ENCODE assay signal across 8 cellular contexts in the genomic region with DNA sequence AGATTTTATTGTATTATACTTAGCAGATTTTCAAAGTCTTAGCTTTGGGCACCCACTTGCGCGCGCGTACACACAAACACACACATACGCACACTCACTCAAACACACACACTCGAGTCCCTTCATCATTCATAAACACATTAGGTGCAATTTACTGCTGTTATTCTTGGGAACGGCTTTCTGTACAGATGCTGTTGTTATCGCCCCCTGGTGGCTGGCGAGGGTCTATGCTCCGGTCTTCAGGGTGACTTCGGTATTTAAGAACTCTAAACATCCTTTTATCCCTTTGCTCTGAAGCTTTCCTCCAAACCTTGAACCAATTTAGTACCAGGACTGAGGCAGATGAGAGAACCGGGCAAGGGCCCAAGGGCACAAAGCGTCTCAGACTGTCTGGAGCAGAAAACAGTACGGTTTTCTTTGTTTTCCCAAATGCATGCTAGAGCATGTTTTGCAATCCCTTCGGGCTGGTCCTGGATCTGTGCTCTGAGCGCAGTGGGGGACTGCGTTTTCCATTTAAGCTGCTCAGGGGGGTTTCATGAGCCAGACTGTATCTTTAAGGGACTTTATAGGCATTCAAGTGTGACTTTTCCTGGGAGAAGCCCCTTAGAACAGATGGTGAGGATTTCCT. TPM values are rescaled to one million over a fixed set of nuclear protein-coding genes. Genes with fewer than 3 reads are reported as not detected.
DNase-seq lines count a peak whose midpoint lies in the region; ATAC-seq, FAIRE-seq and TF ChIP-seq lines count a peak whose summit lies in the region.

No MANE protein-coding gene starts in this region.

- in situ Hi-C loops in Panc1 (cut with HindIII; ENCODE audit: low pct_unique_long_range_greater_than_20kb, low sequenced_read_pairs): no loop called here

- H3K4me1 Mint-ChIP-seq in activated naive CD4-positive, alpha-beta T cell treated with anti-CD3 and anti-CD28 coated beads, Interleukin-2, amount 10 ng/mL, durations not matched to agents 7 days and 5 days: peaks cover 8% of the 10 kb centered on the region
- H3K4me1 Mint-ChIP-seq in glutamatergic neuron (ENCODE audit: low read depth, unreplicated experiment): peaks cover 8% of the 10 kb centered on the region

- no peak overlapping the region for H3K27ac Mint-ChIP-seq in activated naive CD4-positive, alpha-beta T cell treated with anti-CD3 and anti-CD28 coated beads, Interleukin-2, amount 10 ng/mL, durations not matched to agents 7 days and 5 days
- no peak overlapping the region for H3K27ac Mint-ChIP-seq in glutamatergic neuron (ENCODE audit: unreplicated experiment)

- CTCF ChIA-PET in Panc1 (lab: Charles Lee): no interaction called here
- CTCF ChIA-PET in activated naive CD4-positive, alpha-beta T cell treated with anti-CD3 and anti-CD28 coated beads, Interleukin-2, amount 10 ng/mL, durations not matched to agents 7 days and 5 days (lab: Charles Lee): interaction anchor here (1.0 to 1.7 kb wide), 4 partner anchors 31 to 623 kb away, joined by 3 to 7 read pairs (median 4); no protein-coding TSS in a partner anchor

- H3K27me3 ChIP-seq in Panc1 (ENCODE audit: control insufficient read depth, insufficient read depth, low read length): no peaks in the 10 kb centered on the region

- no peak for FAIRE-seq in D721Med (lab: Jason Lieb, UNC)

- H3K9me3 ChIP-seq in Panc1 (ENCODE audit: control insufficient read depth, insufficient read depth, low read depth, low read length): no peaks in the 10 kb centered on the region

- peak overlapping the region; percentile 64; the same call in 1 of the 2 replicates for H3K27ac ChIP-seq in Panc1 (ENCODE audit: low read length)

- H3K4me3 ChIP-seq in Panc1 (ENCODE audit: low read depth in 2 of 2, low read length in 2 of 2): no peak overlapping the region

- no peaks in the 10 kb centered on the region for H3K9me3 Mint-ChIP-seq in activated naive CD4-positive, alpha-beta T cell treated with anti-CD3 and anti-CD28 coated beads, Interleukin-2, amount 10 ng/mL, durations not matched to agents 7 days and 5 days
- H3K9me3 Mint-ChIP-seq in glutamatergic neuron (ENCODE audit: unreplicated experiment): peaks cover 6% of the 10 kb centered on the region

- POLR2A ChIA-PET in Panc1 (lab: Charles Lee): no interaction called here

- BruUV-seq in Panc1 (replicated peaks; lab: Mats Ljungman, UMichigan): no TSS peak

- intact Hi-C loops in Panc1 (cut with micrococcal nuclease; ENCODE audit: unreplicated experiment): loop anchor here (1.0 to 5.0 kb wide), 2 partner anchors 245 to 315 kb away; no protein-coding TSS in a partner anchor

- peaks cover 74% of the 10 kb centered on the region for H3K27me3 Mint-ChIP-seq in activated naive CD4-positive, alpha-beta T cell treated with anti-CD3 and anti-CD28 coated beads, Interleukin-2, amount 10 ng/mL, durations not matched to agents 7 days and 5 days
- peaks cover 16% of the 10 kb centered on the region for H3K27me3 Mint-ChIP-seq in glutamatergic neuron (ENCODE audit: unreplicated experiment)

- H3K4me1 ChIP-seq in Panc1 (ENCODE audit: control insufficient read depth, insufficient read depth, low read length): peaks cover 6% of the 10 kb centered on the region

- H3K36me3 ChIP-seq in Panc1 (ENCODE audit: control insufficient read depth, insufficient read depth, low read length): no peaks in the 10 kb centered on the region

- TF ChIP-seq CTCF in D721Med (IDR thresholded peaks at IDR 0.05; ENCODE audit: insufficient read depth, missing control alignments) (peak; percentile 92), Panc1 (IDR thresholded peaks at IDR 0.05) (peak; percentile 92), glutamatergic neuron (IDR thresholded peaks at IDR 0.05; ENCODE audit: partially characterized antibody, unreplicated experiment) (peak; percentile 97)

- no peak overlapping the region for H3K4me3 Mint-ChIP-seq in activated naive CD4-positive, alpha-beta T cell treated with anti-CD3 and anti-CD28 coated beads, Interleukin-2, amount 10 ng/mL, durations not matched to agents 7 days and 5 days
- peak overlapping the region; percentile 44 for H3K4me3 Mint-ChIP-seq in glutamatergic neuron (ENCODE audit: unreplicated experiment)

- ATAC-seq in GM19452 (IDR thresholded peaks at IDR 0.05; ENCODE audit: unreplicated experiment) (peak; percentile 84), Panc1 (peak; percentile 44; the same call in 1 of the 2 replicates), HG03108 (IDR thresholded peaks at IDR 0.05; ENCODE audit: unreplicated experiment) (no peak)

- DNase-seq in D721Med (ENCODE audit: insufficient read length, low spot score): no peak
- DNase-seq in HT-29 (ENCODE audit: low spot score): peak; percentile 73
- peak; percentile 69 for DNase-seq in Panc1 (ENCODE audit: low read depth, low spot score)
- DNase-seq in activated naive CD4-positive, alpha-beta T cell treated with anti-CD3 and anti-CD28 coated beads, Interleukin-2, amount 10 ng/mL, durations not matched to agents 7 days and 5 days: peak; percentile 69
- DNase-seq in glutamatergic neuron: peak; percentile 85
- peak; percentile 75 for DNase-seq in pons (ENCODE audit: low spot score)

- H3K36me3 Mint-ChIP-seq in activated naive CD4-positive, alpha-beta T cell treated with anti-CD3 and anti-CD28 coated beads, Interleukin-2, amount 10 ng/mL, durations not matched to agents 7 days and 5 days: no peaks in the 10 kb centered on the region
- no peaks in the 10 kb centered on the region for H3K36me3 Mint-ChIP-seq in glutamatergic neuron (ENCODE audit: unreplicated experiment)

RNA-seq across cellular contexts. Expression of a gene that starts 1.7 kb away (rescaled TPM):
- not detected in 2 replicates for total RNA-seq in HT-29 (2014; rRNA removed; shearing (Covaris generic))
- total RNA-seq in Panc1 (2021; ENCODE audit: unreplicated experiment) (26.4 TPM), glutamatergic neuron (ENCODE audit: unreplicated experiment) (11.5 TPM)
- polyA plus RNA-seq in Panc1 (2012; ENCODE audit: insufficient read length): 30.5 TPM

Comparison
In these comparisons a context has a peak if more than half of its experiments do, and no peak if none do; other contexts are left out.
1. RNA of a gene that starts 1.7 kb away (total RNA-seq): 26.4 TPM in Panc1 (single experiment) and 11.5 TPM in glutamatergic neuron (single experiment); not detected in HT-29; every median in the first group is over 10 times any median in the second.
2. Peak in every context shown above with its lines, with median percentiles within 50 percentile points of each other: CTCF ChIP-seq.